26 cellular contexts compared by ENCODE assay signal in genomic region chr2:100791936-100792308, GRCh38.
"Had no signal": no experiment of that assay in that cellular context is flagged by ENCODE, and none has a peak within 500 bp of the region (broad histone marks: within the 10 kb centered on the region; RNA-seq: fewer than 3 reads in every experiment).

No MANE protein-coding gene starts in this region.

- H3K27me3 ChIP-seq: adrenal gland, breast epithelium, Peyer's patch had no signal

- DNase-seq: activated CD4-positive, alpha-beta T cell treated with anti-CD3 and anti-CD28 coated beads for 4 hours; activated CD8-positive, alpha-beta memory T cell treated with anti-CD3 and anti-CD28 coated beads, Interleukin-2, amount 50 U/mL, for 48 hours; activated CD8-positive, alpha-beta T cell treated with anti-CD3 and anti-CD28 coated beads, Interleukin-2, amount 10 ng/mL, durations not matched to agents 7 days and 5 days; activated naive CD4-positive, alpha-beta T cell treated with anti-CD3 and anti-CD28 coated beads, Interleukin-2, amount 50 U/mL, for 16 hours; activated naive CD8-positive, alpha-beta T cell treated with anti-CD3 and anti-CD28 coated beads, Interleukin-2, amount 10 ng/mL, durations not matched to agents 7 days and 5 days; activated T-cell treated with anti-CD3 and anti-CD28 coated beads, Interleukin-2, amount 50 U/mL, for 1 hour; anterior cingulate cortex; caudate nucleus; NCI-H1105 treated with DMSO at 0.1 percent for 48 hours; NCI-H1694; NCI-H2029; NCI-H2107; NCI-H2171 treated with DMSO at 0.1 percent for 48 hours; NCI-H226; NCI-H510A treated with DMSO at 0.1 percent for 48 hours; NCI-H69; NK-92 treated with Interleukin-12 subunit alpha and Interleukin-12 subunit beta, amount 100 ng/mL, for 24 hours; Peyer's patch; Right ventricle myocardium superior; SJCRH30 had no signal

- H3K4me2 ChIP-seq: KMS-11, SK-N-SH had no signal

- H3K9ac ChIP-seq: KMS-11, SK-N-SH had no signal

- H3K4me1 ChIP-seq: Peyer's patch, SJCRH30 had no signal

- H3K4me3 ChIP-seq: adrenal gland, breast epithelium, Peyer's patch, SJCRH30 had no signal

- H3K27ac ChIP-seq: adrenal gland, breast epithelium, KMS-11, Peyer's patch, RWPE1, SJCRH30 had no signal

- ATAC-seq: activated CD4-positive, CD25-positive, alpha-beta regulatory T cell treated with anti-CD3 and anti-CD28 coated beads, Interleukin-2, amount 50 U/mL, for 24 hours; activated CD8-positive, alpha-beta T cell treated with anti-CD3 and anti-CD28 coated beads, Interleukin-2, amount 10 ng/mL, durations not matched to agents 7 days and 5 days had no signal

- H3K36me3 ChIP-seq: adrenal gland, breast epithelium, Peyer's patch, SJCRH30 had no signal
